16 cellular contexts compared by ENCODE assay signal in the genomic region with DNA sequence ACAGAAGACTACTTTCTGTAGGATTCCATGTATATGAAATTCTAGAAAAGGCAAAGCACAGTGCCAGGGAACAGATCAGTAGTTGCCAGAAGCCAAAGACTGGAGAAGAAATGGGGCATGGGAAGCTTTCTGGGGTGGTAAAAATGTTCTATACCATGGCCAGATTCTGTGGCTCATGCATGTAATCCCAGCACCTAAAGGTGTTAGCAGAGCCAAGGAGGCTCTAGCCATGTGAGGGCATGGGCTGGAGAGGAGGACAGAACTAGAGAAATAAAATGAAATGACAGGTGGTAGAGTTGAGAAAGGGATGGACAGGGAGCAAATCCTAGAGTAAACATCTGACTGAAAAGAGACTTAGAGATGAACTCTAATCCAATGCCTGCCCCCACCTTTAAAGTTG. TPM values are rescaled to one million over a fixed set of nuclear protein-coding genes. Genes with fewer than 3 reads are reported as not detected.
A peak's percentile ranks its signal among the peaks of the same experiment; 100 is the strongest.
DNase-seq lines count a peak whose midpoint lies in the region; ATAC-seq and TF ChIP-seq lines count a peak whose summit lies in the region.
"Had no signal": no experiment of that assay in that cellular context is flagged by ENCODE, and none has a peak within 500 bp of the region (broad histone marks: within the 10 kb centered on the region; RNA-seq: fewer than 3 reads in every experiment).

No MANE protein-coding gene starts in this region.

- intact Hi-C loops in PC-9 (cut with micrococcal nuclease; ENCODE audit: unreplicated experiment) = loop anchor here (2.0 to 5.0 kb wide), 3 partner anchors 208 to 1308 kb away; no protein-coding TSS in a partner anchor

- no peak overlapping the region for H3K27ac ChIP-seq in GM23338 (ENCODE audit: low read depth)
- H3K27ac ChIP-seq in PC-9 = no peak overlapping the region
- no peak overlapping the region for H3K27ac ChIP-seq in endodermal cell (ENCODE audit: low read depth, low read length)
- H3K27ac ChIP-seq: sigmoid colon, tibial nerve had no signal

- no peaks in the 10 kb centered on the region for H3F3A ChIP-seq in GM23338 (replicated peaks; ENCODE audit: low read depth)
- no peaks in the 10 kb centered on the region for H3F3A ChIP-seq in PC-9 (ENCODE audit: insufficient read depth, low read depth)

- DNase-seq in T-helper 1 cell = no peak
- no peak for DNase-seq in GM23338 (ENCODE audit: low spot score)
- DNase-seq in PC-9 = no peak
- peak; percentile 19 for DNase-seq in endodermal cell
- no peak for DNase-seq in glutamatergic neuron
- no peak for DNase-seq in hepatic stellate cell (ENCODE audit: low spot score)
- DNase-seq: effector CD4-positive, alpha-beta T cell; NCI-H2171 treated with DMSO at 0.1 percent for 48 hours; occipital lobe; sigmoid colon; stimulated activated CD4-positive, alpha-beta T cell treated with anti-CD3 and anti-CD28 coated beads, Interleukin-4, amount 100 ng/mL, for 1 hour had no signal

- ATAC-seq in GM23338 (no peak), HG02678 (IDR thresholded peaks at IDR 0.05; ENCODE audit: unreplicated experiment) (no peak)
- ATAC-seq: left lobe of liver had no signal

- no peak overlapping the region for H3K27ac Mint-ChIP-seq in T-helper 1 cell treated with Interleukin-12 subunit alpha and Interleukin-12 subunit beta and Interleukin-4 antibody, amounts not matched to agents 30 μg/mL and 1 μg/mL, for 36 hours
- H3K27ac Mint-ChIP-seq in GM23338 (no peak overlapping the region), endodermal cell (no peak overlapping the region), glutamatergic neuron (ENCODE audit: unreplicated experiment) (no peak overlapping the region)
- H3K27ac Mint-ChIP-seq: activated naive CD4-positive, alpha-beta T cell treated with anti-CD3 and anti-CD28 coated beads, Interleukin-2, amount 50 U/mL, for 24 hours had no signal

- no peaks in the 10 kb centered on the region for H3K36me3 Mint-ChIP-seq in T-helper 1 cell treated with Interleukin-12 subunit alpha and Interleukin-12 subunit beta and Interleukin-4 antibody, amounts not matched to agents 30 μg/mL and 1 μg/mL, for 36 hours (ENCODE audit: low read depth)
- H3K36me3 Mint-ChIP-seq in GM23338 (ENCODE audit: low read depth) (no peaks in the 10 kb centered on the region; the same call in 2 of the 3 replicates), endodermal cell (ENCODE audit: low read depth) (no peaks in the 10 kb centered on the region), glutamatergic neuron (ENCODE audit: unreplicated experiment) (no peaks in the 10 kb centered on the region)
- H3K36me3 Mint-ChIP-seq: activated naive CD4-positive, alpha-beta T cell treated with anti-CD3 and anti-CD28 coated beads, Interleukin-2, amount 50 U/mL, for 24 hours had no signal

- no TSS peak for BruUV-seq in PC-9 (replicated peaks; lab: Mats Ljungman, UMichigan)

- H3K27me3 ChIP-seq in GM23338 (ENCODE audit: insufficient read depth) (no peaks in the 10 kb centered on the region), PC-9 (ENCODE audit: insufficient read depth, low read depth) (peaks cover 67% of the 10 kb centered on the region), endodermal cell (ENCODE audit: control insufficient read depth, insufficient read depth, low read length, poor library complexity, severe bottlenecking) (peaks cover 16% of the 10 kb centered on the region)

- no peak for TF ChIP-seq CTCF in GM23338 (conservative IDR thresholded peaks at IDR 0.05; ENCODE audit: low read depth in 2 of 2)
- TF ChIP-seq CTCF in PC-9 (conservative IDR thresholded peaks at IDR 0.05) = no peak
- no peak for TF ChIP-seq CTCF in endodermal cell (conservative IDR thresholded peaks at IDR 0.05)
- no peak for TF ChIP-seq CTCF in glutamatergic neuron (IDR thresholded peaks at IDR 0.05; ENCODE audit: partially characterized antibody, unreplicated experiment)

- no peaks in the 10 kb centered on the region for H3K9me3 ChIP-seq in PC-9 (ENCODE audit: insufficient read depth, low read depth)
- H3K9me3 ChIP-seq in endodermal cell (ENCODE audit: control insufficient read depth, low read length) = no peaks in the 10 kb centered on the region
- H3K9me3 ChIP-seq: sigmoid colon had no signal

- POLR2A ChIA-PET in PC-9 (lab: Charles Lee; ENCODE audit: unreplicated experiment) = no interaction called here

- peak overlapping the region; percentile 43 for H3K4me3 Mint-ChIP-seq in T-helper 1 cell treated with Interleukin-12 subunit alpha and Interleukin-12 subunit beta and Interleukin-4 antibody, amounts not matched to agents 30 μg/mL and 1 μg/mL, for 36 hours
- no peak overlapping the region for H3K4me3 Mint-ChIP-seq in GM23338
- H3K4me3 Mint-ChIP-seq in endodermal cell = no peak overlapping the region
- H3K4me3 Mint-ChIP-seq in glutamatergic neuron (ENCODE audit: unreplicated experiment) = no peak overlapping the region
- H3K4me3 Mint-ChIP-seq: activated naive CD4-positive, alpha-beta T cell treated with anti-CD3 and anti-CD28 coated beads, Interleukin-2, amount 50 U/mL, for 24 hours had no signal

- H3K36me3 ChIP-seq in GM23338 (ENCODE audit: insufficient read depth) (no peaks in the 10 kb centered on the region), PC-9 (ENCODE audit: low read depth) (no peaks in the 10 kb centered on the region), endodermal cell (ENCODE audit: control insufficient read depth, insufficient read depth, low read length) (no peaks in the 10 kb centered on the region)
- H3K36me3 ChIP-seq: sigmoid colon, tibial nerve had no signal

- H4K20me1 ChIP-seq in GM23338 (replicated peaks; ENCODE audit: insufficient read depth) (no peaks in the 10 kb centered on the region), PC-9 (ENCODE audit: insufficient read depth) (no peaks in the 10 kb centered on the region)

- peaks cover 8% of the 10 kb centered on the region for H3K4me1 Mint-ChIP-seq in T-helper 1 cell treated with Interleukin-12 subunit alpha and Interleukin-12 subunit beta and Interleukin-4 antibody, amounts not matched to agents 30 μg/mL and 1 μg/mL, for 36 hours (ENCODE audit: low read depth)
- H3K4me1 Mint-ChIP-seq in GM23338 (peaks cover 27% of the 10 kb centered on the region; the same call in 2 of the 3 replicates), endodermal cell (peaks cover 26% of the 10 kb centered on the region), glutamatergic neuron (ENCODE audit: low read depth, unreplicated experiment) (no peaks in the 10 kb centered on the region)

- H3K4me3 ChIP-seq in GM23338 (no peak overlapping the region), PC-9 (peak overlapping the region; percentile 27; the same call in 1 of the 2 replicates), endodermal cell (ENCODE audit: low read length) (no peak overlapping the region)
- H3K4me3 ChIP-seq: sigmoid colon, tibial nerve had no signal

- H3K4me1 ChIP-seq in GM23338 (ENCODE audit: insufficient read depth) (peaks cover 6% of the 10 kb centered on the region), PC-9 (replicated peaks; ENCODE audit: insufficient read depth) (no peaks in the 10 kb centered on the region), endodermal cell (ENCODE audit: control insufficient read depth, insufficient read depth, low read length) (no peaks in the 10 kb centered on the region)
- H3K4me1 ChIP-seq: sigmoid colon, tibial nerve had no signal

- peaks cover 11% of the 10 kb centered on the region for H3K27me3 Mint-ChIP-seq in T-helper 1 cell treated with Interleukin-12 subunit alpha and Interleukin-12 subunit beta and Interleukin-4 antibody, amounts not matched to agents 30 μg/mL and 1 μg/mL, for 36 hours (ENCODE audit: low read depth)
- H3K27me3 Mint-ChIP-seq in GM23338 (ENCODE audit: insufficient read depth, low read depth, poor library complexity) (peaks cover 11% of the 10 kb centered on the region), endodermal cell (ENCODE audit: insufficient read depth) (peaks cover 7% of the 10 kb centered on the region), glutamatergic neuron (ENCODE audit: unreplicated experiment) (peaks cover 5% of the 10 kb centered on the region)

- H3K9me2 ChIP-seq in GM23338 (ENCODE audit: insufficient read depth) (no peaks in the 10 kb centered on the region), PC-9 (ENCODE audit: insufficient read depth) (no peaks in the 10 kb centered on the region)

- H3K9ac ChIP-seq in endodermal cell (ENCODE audit: extremely low read depth, low read length, poor library complexity, severe bottlenecking) = no peak overlapping the region

- CTCF ChIA-PET in PC-9 (lab: Charles Lee) = interaction anchor here (0.6 kb wide), 1 partner anchor 49 kb away, joined by 7 read pairs; no protein-coding TSS in a partner anchor

- H2AFZ ChIP-seq in GM23338 (peak overlapping the region; percentile 43; the same call in 1 of the 2 replicates), PC-9 (no peak overlapping the region)

- H3K9me3 Mint-ChIP-seq in T-helper 1 cell treated with Interleukin-12 subunit alpha and Interleukin-12 subunit beta and Interleukin-4 antibody, amounts not matched to agents 30 μg/mL and 1 μg/mL, for 36 hours = no peaks in the 10 kb centered on the region
- H3K9me3 Mint-ChIP-seq in GM23338 = no peaks in the 10 kb centered on the region
- peaks cover 8% of the 10 kb centered on the region for H3K9me3 Mint-ChIP-seq in endodermal cell
- no peaks in the 10 kb centered on the region for H3K9me3 Mint-ChIP-seq in glutamatergic neuron (ENCODE audit: unreplicated experiment)
- H3K9me3 Mint-ChIP-seq: activated naive CD4-positive, alpha-beta T cell treated with anti-CD3 and anti-CD28 coated beads, Interleukin-2, amount 50 U/mL, for 24 hours had no signal

- H3K4me2 ChIP-seq in GM23338 = no peak overlapping the region
- peak overlapping the region; percentile 52 for H3K4me2 ChIP-seq in PC-9

- H3K79me2 ChIP-seq in GM23338 (replicated peaks; ENCODE audit: insufficient read depth) (no peaks in the 10 kb centered on the region), PC-9 (ENCODE audit: low read depth) (no peaks in the 10 kb centered on the region)

TF ChIP-seq in GM23338, 12 proteins besides CTCF, POLR2A, EP300 and RAD21 (continues in another document):
- TF ChIP-seq POLR2AphosphoS5 (IDR thresholded peaks at IDR 0.05; ENCODE audit: low read depth) = no peak
- TF ChIP-seq, protein P1, sequence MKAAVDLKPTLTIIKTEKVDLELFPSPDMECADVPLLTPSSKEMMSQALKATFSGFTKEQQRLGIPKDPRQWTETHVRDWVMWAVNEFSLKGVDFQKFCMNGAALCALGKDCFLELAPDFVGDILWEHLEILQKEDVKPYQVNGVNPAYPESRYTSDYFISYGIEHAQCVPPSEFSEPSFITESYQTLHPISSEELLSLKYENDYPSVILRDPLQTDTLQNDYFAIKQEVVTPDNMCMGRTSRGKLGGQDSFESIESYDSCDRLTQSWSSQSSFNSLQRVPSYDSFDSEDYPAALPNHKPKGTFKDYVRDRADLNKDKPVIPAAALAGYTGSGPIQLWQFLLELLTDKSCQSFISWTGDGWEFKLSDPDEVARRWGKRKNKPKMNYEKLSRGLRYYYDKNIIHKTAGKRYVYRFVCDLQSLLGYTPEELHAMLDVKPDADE (IDR thresholded peaks at IDR 0.05) = no peak
- TF ChIP-seq CREB1 (CRISPR knock-in tag; IDR thresholded peaks at IDR 0.05; ENCODE audit: low read depth) = no peak

RNA-seq across cellular contexts. Expression of a gene that starts 26.9 kb away (rescaled TPM):
- total RNA-seq in GM23338 (2014; rRNA removed; shearing (Covaris generic)) = 33.1 and 34.7 TPM in 2 replicates
- polyA plus RNA-seq in GM23338 (2016; fragmentation: Nextera tagmentation; extraction: Ambion mirVana) = 56.7 and 64.9 TPM in 2 replicates
- total RNA-seq in PC-9 (2021) (29.2 and 31.1 TPM in 2 replicates), endodermal cell (10 to 100 TPM; 36.2 to 58.9 TPM), glutamatergic neuron (ENCODE audit: unreplicated experiment) (14.4 TPM)
- 49.8 TPM for polyA plus RNA-seq in endodermal cell (2013, experiment 1 of 2)
- polyA plus RNA-seq in endodermal cell (2013, experiment 2 of 2) = 50.5 TPM
